ENCODE assay signal across 13 cellular contexts in the genomic region with DNA sequence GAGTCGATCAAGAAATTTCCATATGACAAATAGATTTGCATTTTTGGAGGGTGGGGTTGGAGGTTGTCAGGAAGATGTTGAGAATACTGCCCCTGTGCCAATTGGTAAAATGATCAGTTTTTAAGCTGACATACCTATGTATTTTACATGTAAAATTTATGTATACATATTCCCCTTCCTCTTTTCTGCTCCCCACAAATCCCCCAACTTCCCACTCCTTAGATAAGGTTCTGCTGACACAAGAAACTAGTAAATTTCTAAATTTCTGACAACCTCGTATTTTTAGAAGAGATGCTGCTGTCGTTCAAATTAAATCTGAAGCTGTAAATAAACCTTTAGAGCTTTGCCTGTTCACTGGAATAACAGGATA.
A peak's percentile ranks its signal among the peaks of the same experiment; 100 is the strongest.
DNase-seq lines count a peak whose midpoint lies in the region; ATAC-seq, FAIRE-seq and TF ChIP-seq lines count a peak whose summit lies in the region.
"Had no signal": no experiment of that assay in that cellular context is flagged by ENCODE, and none has a peak within 500 bp of the region (broad histone marks: within the 10 kb centered on the region; RNA-seq: fewer than 3 reads in every experiment).

No MANE protein-coding gene starts in this region.

- peaks cover 10% of the 10 kb centered on the region for H3K4me1 ChIP-seq in ACC112 (ENCODE audit: control insufficient read depth, insufficient read depth, low read length, unreplicated experiment)
- H3K4me1 ChIP-seq in HUES64 (ENCODE audit: insufficient read depth, low read length): peaks cover 43% of the 10 kb centered on the region
- H3K4me1 ChIP-seq in astrocyte (ENCODE audit: insufficient read depth, low read length): peaks cover 10% of the 10 kb centered on the region

- no peak for TF ChIP-seq CTCF in astrocyte (IDR thresholded peaks at IDR 0.05; ENCODE audit: insufficient read depth, low read depth, low read length)
- no peak for TF ChIP-seq CTCF in nephron progenitor cell (IDR thresholded peaks at IDR 0.05)

- peaks cover 2% of the 10 kb centered on the region for H3K4me1 Mint-ChIP-seq in astrocyte (ENCODE audit: low read depth, unreplicated experiment)
- H3K4me1 Mint-ChIP-seq in nephron progenitor cell: peaks cover 87% of the 10 kb centered on the region

- H3K4me3 ChIP-seq in ACC112 (ENCODE audit: low read depth, low read length): peak overlapping the region; percentile 31
- no peak overlapping the region for H3K4me3 ChIP-seq in HUES64 (ENCODE audit: low read length)
- H3K4me3 ChIP-seq in astrocyte (ENCODE audit: insufficient read depth, low read depth, low read length): peak overlapping the region; percentile 38

- ATAC-seq in GM19463 (IDR thresholded peaks at IDR 0.05; ENCODE audit: unreplicated experiment) (no peak), GM19328 (IDR thresholded peaks at IDR 0.05; ENCODE audit: unreplicated experiment) (no peak)
- ATAC-seq: activated T-cell treated with anti-CD3 and anti-CD28 coated beads, Interleukin-2, amount 50 U/mL, for 4 hours; Panc1 had no signal

- H3K36me3 Mint-ChIP-seq in astrocyte (ENCODE audit: low read depth, unreplicated experiment) (peaks cover 2% of the 10 kb centered on the region), nephron progenitor cell (ENCODE audit: low read depth) (no peaks in the 10 kb centered on the region)

- H3K36me3 ChIP-seq in ACC112 (ENCODE audit: insufficient read depth, low read length) (no peaks in the 10 kb centered on the region), HUES64 (ENCODE audit: insufficient read depth, low read length) (no peaks in the 10 kb centered on the region), astrocyte (ENCODE audit: insufficient read depth, low read length) (no peaks in the 10 kb centered on the region)

- H3K9ac ChIP-seq in HUES64 (ENCODE audit: low read depth, low read length) (no peak overlapping the region), astrocyte (ENCODE audit: low read length) (peak overlapping the region; percentile 53)

- peak overlapping the region; percentile 82 for H3K4me2 ChIP-seq in astrocyte (ENCODE audit: low read length)

- H3K9me3 ChIP-seq in HUES64 (ENCODE audit: insufficient read depth, low read depth, low read length) (no peaks in the 10 kb centered on the region), astrocyte (ENCODE audit: insufficient read depth, low read depth, low read length) (no peaks in the 10 kb centered on the region)

- H3K27me3 Mint-ChIP-seq in astrocyte (ENCODE audit: low read depth, unreplicated experiment): peaks cover 15% of the 10 kb centered on the region
- peaks cover 7% of the 10 kb centered on the region for H3K27me3 Mint-ChIP-seq in nephron progenitor cell (ENCODE audit: low read depth, poor library complexity)

- no peaks in the 10 kb centered on the region for H4K20me1 ChIP-seq in astrocyte (ENCODE audit: insufficient read depth, low read length)

- WGBS in HUES64: 73% methylated on average over 3 of the region's 3 CpGs

- DNase-seq in astrocyte (ENCODE audit: low read depth) (no peak), nephron progenitor cell (no peak), NCI-H2227 (lab: John Stamatoyannopoulos, UW; ENCODE audit: unreplicated experiment) (no peak), globus pallidus (ENCODE audit: low spot score) (no peak)
- DNase-seq: activated T-cell treated with anti-CD3 and anti-CD28 coated beads, Interleukin-2, amount 50 U/mL, for 4 hours; immature natural killer cell had no signal

- no peaks in the 10 kb centered on the region for H3K79me2 ChIP-seq in ACC112 (ENCODE audit: control insufficient read depth, insufficient read depth, low read length, unreplicated experiment)
- no peaks in the 10 kb centered on the region for H3K79me2 ChIP-seq in astrocyte (ENCODE audit: insufficient read depth, low read length)

- H3K4me3 Mint-ChIP-seq in astrocyte (ENCODE audit: unreplicated experiment) (no peak overlapping the region), nephron progenitor cell (peak overlapping the region; percentile 63)
- H3K4me3 Mint-ChIP-seq: immature natural killer cell had no signal

- H3K27ac ChIP-seq in ACC112 (ENCODE audit: low read depth, low read length) (no peak overlapping the region), HUES64 (ENCODE audit: low read depth, low read length) (peak overlapping the region; percentile 84), astrocyte (ENCODE audit: low read depth, low read length) (no peak overlapping the region)
- H3K27ac ChIP-seq: VCaP had no signal

- H3K9me3 Mint-ChIP-seq in astrocyte (ENCODE audit: unreplicated experiment): no peaks in the 10 kb centered on the region
- H3K9me3 Mint-ChIP-seq in nephron progenitor cell: no peaks in the 10 kb centered on the region
- H3K9me3 Mint-ChIP-seq: activated T-cell treated with anti-CD3 and anti-CD28 coated beads, Interleukin-2, amount 50 U/mL, for 4 hours; immature natural killer cell had no signal

- H3K27me3 ChIP-seq in ACC112 (ENCODE audit: insufficient read depth, low read length) (no peaks in the 10 kb centered on the region), HUES64 (ENCODE audit: insufficient read depth, low read length) (no peaks in the 10 kb centered on the region), astrocyte (ENCODE audit: insufficient read depth, low read length) (no peaks in the 10 kb centered on the region)

- peak; percentile 9 for FAIRE-seq in astrocyte (lab: Jason Lieb, UNC)
- FAIRE-seq: G401.6 had no signal

- peak overlapping the region; percentile 91 for H2AFZ ChIP-seq in ACC112 (ENCODE audit: low read length, unreplicated experiment)
- peak overlapping the region; percentile 76 for H2AFZ ChIP-seq in astrocyte (ENCODE audit: low read depth, low read length)

- H3K27ac Mint-ChIP-seq in astrocyte (ENCODE audit: unreplicated experiment) (no peak overlapping the region), nephron progenitor cell (no peak overlapping the region)
- H3K27ac Mint-ChIP-seq: immature natural killer cell had no signal
